ENCODE assay signal across 1 cellular context in genomic region chr3:113746069-113746954, GRCh38.
TF ChIP-seq lines count a peak whose summit lies in the region.

Gene NAA50 (minus strand): TSS chr3:113746249. CDS start chr3:113745949, 300 bp downstream.

TF ChIP-seq in HepG2, 621 proteins besides CTCF, POLR2A, EP300 and RAD21 (continued from another document and continues in another):
- TF ChIP-seq ARID4A (CRISPR knock-in tag; IDR thresholded peaks at IDR 0.05; ENCODE audit: borderline replicate concordance): peak; percentile 91
- peak; percentile 99 for TF ChIP-seq NR2C2 (CRISPR knock-in tag; IDR thresholded peaks at IDR 0.05; ENCODE audit: borderline replicate concordance)
- TF ChIP-seq ZNF292 (CRISPR knock-in tag; IDR thresholded peaks at IDR 0.05; ENCODE audit: borderline replicate concordance, low read depth): no peak
- peak; percentile 76 for TF ChIP-seq RFXAP (CRISPR knock-in tag; IDR thresholded peaks at IDR 0.05; ENCODE audit: borderline replicate concordance)
- TF ChIP-seq REXO4 (CRISPR knock-in tag; IDR thresholded peaks at IDR 0.05; ENCODE audit: borderline replicate concordance): peak; percentile 79; the same call in 1 of the 2 replicates
- TF ChIP-seq ZMYM2 (CRISPR knock-in tag; IDR thresholded peaks at IDR 0.05): no peak; the same call in 1 of the 2 replicates
- no peak for TF ChIP-seq TRAFD1 (CRISPR knock-in tag; IDR thresholded peaks at IDR 0.05; ENCODE audit: borderline replicate concordance)
- no peak for TF ChIP-seq ZZZ3 (CRISPR knock-in tag; IDR thresholded peaks at IDR 0.05; ENCODE audit: borderline replicate concordance)
- TF ChIP-seq ZNF564 (CRISPR knock-in tag; IDR thresholded peaks at IDR 0.05): no peak
- no peak for TF ChIP-seq SP5 (CRISPR knock-in tag; IDR thresholded peaks at IDR 0.05; ENCODE audit: borderline replicate concordance, low read depth)
- TF ChIP-seq CREB3 (CRISPR knock-in tag; IDR thresholded peaks at IDR 0.05): no peak
- TF ChIP-seq ZNF547 (CRISPR knock-in tag; IDR thresholded peaks at IDR 0.05): peak; percentile 62
- TF ChIP-seq SAFB2 (CRISPR knock-in tag; IDR thresholded peaks at IDR 0.05; ENCODE audit: borderline replicate concordance, low read depth): peak; percentile 79
- TF ChIP-seq TERF1 (CRISPR knock-in tag; IDR thresholded peaks at IDR 0.05): no peak
- no peak for TF ChIP-seq ZBTB26 (CRISPR knock-in tag; IDR thresholded peaks at IDR 0.05; ENCODE audit: borderline replicate concordance)
- TF ChIP-seq CSRNP2 (CRISPR knock-in tag; conservative IDR thresholded peaks at IDR 0.05; ENCODE audit: low read depth): no peak
- TF ChIP-seq RARA (CRISPR knock-in tag; IDR thresholded peaks at IDR 0.05): peak; percentile 48
- peak; percentile 82 for TF ChIP-seq TFE3 (CRISPR knock-in tag; IDR thresholded peaks at IDR 0.05)
- peak in 1 of 2 experiments; percentile 80; a peak in 2 of 4 replicates for TF ChIP-seq ATF4 (CRISPR knock-in tag; IDR thresholded peaks at IDR 0.05)
- TF ChIP-seq SMARCE1 (IDR thresholded peaks at IDR 0.05; ENCODE audit: borderline replicate concordance): no peak
- TF ChIP-seq ZBTB2 (CRISPR knock-in tag; IDR thresholded peaks at IDR 0.05; ENCODE audit: low read depth): no peak; the same call in none of the 2 replicates
- TF ChIP-seq ARID5B (CRISPR knock-in tag; IDR thresholded peaks at IDR 0.05): peak; percentile 29
- no peak for TF ChIP-seq FOSL1 (CRISPR knock-in tag; IDR thresholded peaks at IDR 0.05; ENCODE audit: borderline replicate concordance)
- TF ChIP-seq HMG20A (CRISPR knock-in tag; IDR thresholded peaks at IDR 0.05; ENCODE audit: borderline replicate concordance): no peak
- peak; percentile 89 for TF ChIP-seq YY1 (IDR thresholded peaks at IDR 0.05; ENCODE audit: insufficient read depth, insufficient replicate concordance, low read depth, low read length)
- peak; percentile 75 for TF ChIP-seq KDM5A (IDR thresholded peaks at IDR 0.05; ENCODE audit: borderline replicate concordance, low read length)
- peak; percentile 47 for TF ChIP-seq NFYB (CRISPR knock-in tag; IDR thresholded peaks at IDR 0.05)
- TF ChIP-seq ZNF207 (IDR thresholded peaks at IDR 0.05; ENCODE audit: borderline replicate concordance): no peak
- no peak for TF ChIP-seq DDIT3 (CRISPR knock-in tag; IDR thresholded peaks at IDR 0.05)
- TF ChIP-seq CCDC6 (CRISPR knock-in tag; IDR thresholded peaks at IDR 0.05): peak; percentile 23
- TF ChIP-seq TRIM22 (IDR thresholded peaks at IDR 0.05): no peak
- TF ChIP-seq FOXO1 (CRISPR knock-in tag; IDR thresholded peaks at IDR 0.05): no peak
